1 cellular context compared by ENCODE assay signal in the genomic region with DNA sequence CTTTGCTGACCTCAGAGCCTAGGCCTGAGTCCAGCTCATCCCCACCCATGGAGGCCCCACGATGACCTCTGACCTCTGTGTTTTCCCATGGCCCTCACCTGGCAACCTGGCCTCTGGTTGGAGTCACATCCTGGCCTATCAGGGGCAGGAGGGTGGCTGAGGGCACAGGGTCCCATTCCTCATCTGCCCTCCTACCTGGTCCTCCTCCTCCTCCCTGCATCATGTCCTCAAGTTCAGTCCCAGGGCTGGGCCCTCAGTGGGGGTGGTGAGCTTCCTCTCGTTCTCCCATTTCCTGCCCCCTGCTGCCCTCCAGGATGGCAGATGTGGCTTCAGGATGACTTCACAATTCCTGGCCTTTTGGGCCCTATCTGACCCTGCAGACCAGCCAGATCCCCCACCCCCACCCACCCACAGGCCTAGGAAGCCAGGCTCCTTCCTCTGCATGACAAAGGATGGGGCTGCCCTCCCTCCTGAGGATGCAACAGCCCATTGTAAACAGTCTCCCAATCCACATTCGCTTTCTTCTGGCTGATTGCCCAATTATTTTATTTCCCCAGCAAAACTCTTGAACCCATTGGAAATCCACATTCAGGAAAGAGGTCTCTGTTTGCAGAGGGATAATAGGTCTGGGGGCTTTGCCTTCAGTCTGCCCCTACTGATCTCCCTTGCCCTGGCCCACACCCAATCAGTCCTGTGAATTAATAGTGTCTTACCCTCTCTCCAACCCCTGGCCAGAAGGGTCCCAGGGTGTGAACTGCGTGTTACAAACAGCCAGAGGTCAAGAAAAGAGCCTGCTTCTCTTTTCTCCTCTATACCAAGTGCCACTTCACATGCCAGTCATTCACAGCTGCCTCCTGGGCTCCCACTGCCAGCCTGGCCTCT.
TF ChIP-seq lines count a peak whose summit lies in the region.

No MANE protein-coding gene starts in this region.

TF ChIP-seq in GM12878, 131 proteins besides CTCF, POLR2A, EP300 and RAD21:
- TF ChIP-seq, protein P1, sequence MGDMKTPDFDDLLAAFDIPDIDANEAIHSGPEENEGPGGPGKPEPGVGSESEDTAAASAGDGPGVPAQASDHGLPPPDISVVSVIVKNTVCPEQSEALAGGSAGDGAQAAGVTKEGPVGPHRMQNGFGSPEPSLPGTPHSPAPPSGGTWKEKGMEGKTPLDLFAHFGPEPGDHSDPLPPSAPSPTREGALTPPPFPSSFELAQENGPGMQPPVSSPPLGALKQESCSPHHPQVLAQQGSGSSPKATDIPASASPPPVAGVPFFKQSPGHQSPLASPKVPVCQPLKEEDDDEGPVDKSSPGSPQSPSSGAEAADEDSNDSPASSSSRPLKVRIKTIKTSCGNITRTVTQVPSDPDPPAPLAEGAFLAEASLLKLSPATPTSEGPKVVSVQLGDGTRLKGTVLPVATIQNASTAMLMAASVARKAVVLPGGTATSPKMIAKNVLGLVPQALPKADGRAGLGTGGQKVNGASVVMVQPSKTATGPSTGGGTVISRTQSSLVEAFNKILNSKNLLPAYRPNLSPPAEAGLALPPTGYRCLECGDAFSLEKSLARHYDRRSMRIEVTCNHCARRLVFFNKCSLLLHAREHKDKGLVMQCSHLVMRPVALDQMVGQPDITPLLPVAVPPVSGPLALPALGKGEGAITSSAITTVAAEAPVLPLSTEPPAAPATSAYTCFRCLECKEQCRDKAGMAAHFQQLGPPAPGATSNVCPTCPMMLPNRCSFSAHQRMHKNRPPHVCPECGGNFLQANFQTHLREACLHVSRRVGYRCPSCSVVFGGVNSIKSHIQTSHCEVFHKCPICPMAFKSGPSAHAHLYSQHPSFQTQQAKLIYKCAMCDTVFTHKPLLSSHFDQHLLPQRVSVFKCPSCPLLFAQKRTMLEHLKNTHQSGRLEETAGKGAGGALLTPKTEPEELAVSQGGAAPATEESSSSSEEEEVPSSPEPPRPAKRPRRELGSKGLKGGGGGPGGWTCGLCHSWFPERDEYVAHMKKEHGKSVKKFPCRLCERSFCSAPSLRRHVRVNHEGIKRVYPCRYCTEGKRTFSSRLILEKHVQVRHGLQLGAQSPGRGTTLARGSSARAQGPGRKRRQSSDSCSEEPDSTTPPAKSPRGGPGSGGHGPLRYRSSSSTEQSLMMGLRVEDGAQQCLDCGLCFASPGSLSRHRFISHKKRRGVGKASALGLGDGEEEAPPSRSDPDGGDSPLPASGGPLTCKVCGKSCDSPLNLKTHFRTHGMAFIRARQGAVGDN (IDR thresholded peaks at IDR 0.05): no peak
- TF ChIP-seq WRNIP1 (IDR thresholded peaks at IDR 0.05; ENCODE audit: borderline replicate concordance, low read depth, low read length): no peak
- no peak for TF ChIP-seq CHD1 (IDR thresholded peaks at IDR 0.05; ENCODE audit: low read depth, low read length)
- TF ChIP-seq NR2C1 (IDR thresholded peaks at IDR 0.05): peak; percentile 48; the same call in 1 of the 2 replicates
- no peak for TF ChIP-seq ASH2L (IDR thresholded peaks at IDR 0.05; ENCODE audit: borderline replicate concordance, low read depth)
- TF ChIP-seq NR2F1 (conservative IDR thresholded peaks at IDR 0.05): peak; percentile 78
- TF ChIP-seq SRF (IDR thresholded peaks at IDR 0.05; ENCODE audit: low read depth in 2 of 2, low read length in 2 of 2): no peak
TF ChIP-seq in GM12878: peak in this region for 2.
